Comparison of ENCODE assay signal across 8 cellular contexts in the genomic region with DNA sequence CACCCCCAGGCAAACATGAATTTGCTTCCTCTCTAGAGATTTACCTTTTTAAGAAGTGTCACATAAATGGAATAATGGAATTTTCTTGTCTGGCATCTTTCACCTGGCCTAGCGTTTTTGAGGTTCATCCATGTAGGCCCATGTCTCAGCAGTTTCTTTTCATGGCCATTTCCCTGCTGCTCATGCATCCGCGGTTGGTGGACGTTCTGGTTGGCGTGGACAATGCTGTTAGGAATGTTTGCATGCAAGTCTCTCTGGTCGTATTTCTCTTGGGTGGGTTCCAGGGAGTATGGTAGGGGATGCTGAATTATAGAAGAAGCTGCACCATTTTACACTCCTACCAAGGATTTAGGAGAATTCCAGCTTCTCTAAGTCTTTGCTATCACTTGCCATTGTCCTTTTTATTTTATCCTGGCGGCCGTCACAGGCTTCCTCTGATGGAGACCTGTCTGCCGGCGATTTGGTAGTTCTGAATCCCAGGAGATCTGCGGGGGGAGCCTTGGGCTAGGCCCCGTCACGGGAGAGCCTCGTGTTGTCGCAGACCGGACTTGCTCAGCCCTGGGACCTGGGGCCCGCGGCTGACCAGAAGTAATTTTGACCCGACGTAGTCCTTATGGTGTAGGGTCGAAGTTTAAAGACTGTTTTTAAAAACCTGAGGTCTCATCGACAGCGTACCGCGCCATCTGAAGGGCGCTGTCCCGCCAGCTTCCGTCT. TPM values are rescaled to one million over a fixed set of nuclear protein-coding genes. Genes with fewer than 3 reads are reported as not detected.
A peak's percentile ranks its signal among the peaks of the same experiment; 100 is the strongest.
DNase-seq lines count a peak whose midpoint lies in the region; ATAC-seq and FAIRE-seq lines count a peak whose summit lies in the region.

No MANE protein-coding gene starts in this region.

- H3K27ac ChIP-seq in urinary bladder (ENCODE audit: low read depth) = peak overlapping the region; percentile 78

- no peaks in the 10 kb centered on the region for H3K4me1 ChIP-seq in urinary bladder (ENCODE audit: insufficient read depth)

- peak overlapping the region; percentile 97 for H3K27ac Mint-ChIP-seq in activated T-cell treated with anti-CD3 and anti-CD28 coated beads, Interleukin-2, amount 50 U/mL, for 24 hours
- H3K27ac Mint-ChIP-seq in effector memory CD8-positive, alpha-beta T cell = peak overlapping the region; percentile 94 to 95

- FAIRE-seq in RCC 7860 (lab: Jason Lieb, UNC) = no peak

- peaks cover 35% of the 10 kb centered on the region for H3K36me3 Mint-ChIP-seq in activated T-cell treated with anti-CD3 and anti-CD28 coated beads, Interleukin-2, amount 50 U/mL, for 24 hours (ENCODE audit: low read depth)
- peaks cover 7% of the 10 kb centered on the region for H3K36me3 Mint-ChIP-seq in effector memory CD8-positive, alpha-beta T cell (ENCODE audit: insufficient read depth)

- H3K27me3 Mint-ChIP-seq in activated T-cell treated with anti-CD3 and anti-CD28 coated beads, Interleukin-2, amount 50 U/mL, for 24 hours = no peaks in the 10 kb centered on the region
- no peaks in the 10 kb centered on the region for H3K27me3 Mint-ChIP-seq in effector memory CD8-positive, alpha-beta T cell

- peak overlapping the region; percentile 92 for H3K4me3 Mint-ChIP-seq in activated T-cell treated with anti-CD3 and anti-CD28 coated beads, Interleukin-2, amount 50 U/mL, for 24 hours
- peak overlapping the region; percentile 97 to 100 for H3K4me3 Mint-ChIP-seq in effector memory CD8-positive, alpha-beta T cell

- peaks cover 70% of the 10 kb centered on the region for H3K4me1 Mint-ChIP-seq in activated T-cell treated with anti-CD3 and anti-CD28 coated beads, Interleukin-2, amount 50 U/mL, for 24 hours (ENCODE audit: low read depth)
- H3K4me1 Mint-ChIP-seq in effector memory CD8-positive, alpha-beta T cell (ENCODE audit: low read depth in 2 of 2) = peaks cover 48 to 56% of the 10 kb centered on the region in 2 donors

- H3K4me3 ChIP-seq in urinary bladder (ENCODE audit: low read depth, low read length) = peak overlapping the region; percentile 80

- H3K9me3 Mint-ChIP-seq in activated T-cell treated with anti-CD3 and anti-CD28 coated beads, Interleukin-2, amount 50 U/mL, for 24 hours = no peaks in the 10 kb centered on the region
- H3K9me3 Mint-ChIP-seq in effector memory CD8-positive, alpha-beta T cell = no peaks in the 10 kb centered on the region

- 2% methylated on average over 28 of the region's 28 CpGs for WGBS in urinary bladder

- ATAC-seq in HG02870 (IDR thresholded peaks at IDR 0.05; ENCODE audit: unreplicated experiment) = peak; percentile 11
- ATAC-seq in effector memory CD8-positive, alpha-beta T cell (replicated peaks) = no peak

- H3K36me3 ChIP-seq in urinary bladder (ENCODE audit: insufficient read depth) = no peaks in the 10 kb centered on the region

- DNase-seq in activated T-cell treated with anti-CD3 and anti-CD28 coated beads, Interleukin-2, amount 50 U/mL, for 24 hours = no peak
- no peak for DNase-seq in activated T-cell treated with anti-CD3 and anti-CD28 coated beads, Interleukin-2, amount 50 U/mL, for 48 hours
- DNase-seq in RCC 7860 (ENCODE audit: low spot score) = peak; percentile 11
- no peak for DNase-seq in effector memory CD8-positive, alpha-beta T cell
- DNase-seq in midbrain (lab: John Stamatoyannopoulos, UW) = peak; percentile 78
- no peak for DNase-seq in NCI-H446 treated with DMSO at 0.1 percent for 48 hours (lab: John Stamatoyannopoulos, UW)

RNA-seq across cellular contexts. Expression of a gene that starts 56.9 kb away (rescaled TPM):
- 12.7 TPM for total RNA-seq in urinary bladder
- polyA plus RNA-seq in urinary bladder = 23.5 TPM

Comparison
In these comparisons a context has a peak if more than half of its experiments do, and no peak if none do; other contexts are left out.
1. DNase-seq: peak in RCC 7860 (single experiment) and midbrain (single experiment); none in activated T-cell treated with anti-CD3 and anti-CD28 coated beads, Interleukin-2, amount 50 U/mL, for 24 hours (single experiment), activated T-cell treated with anti-CD3 and anti-CD28 coated beads, Interleukin-2, amount 50 U/mL, for 48 hours (0 of 2), effector memory CD8-positive, alpha-beta T cell (0 of 3) and NCI-H446 treated with DMSO at 0.1 percent for 48 hours (single experiment).